22 cellular contexts compared by ENCODE assay signal in the genomic region with DNA sequence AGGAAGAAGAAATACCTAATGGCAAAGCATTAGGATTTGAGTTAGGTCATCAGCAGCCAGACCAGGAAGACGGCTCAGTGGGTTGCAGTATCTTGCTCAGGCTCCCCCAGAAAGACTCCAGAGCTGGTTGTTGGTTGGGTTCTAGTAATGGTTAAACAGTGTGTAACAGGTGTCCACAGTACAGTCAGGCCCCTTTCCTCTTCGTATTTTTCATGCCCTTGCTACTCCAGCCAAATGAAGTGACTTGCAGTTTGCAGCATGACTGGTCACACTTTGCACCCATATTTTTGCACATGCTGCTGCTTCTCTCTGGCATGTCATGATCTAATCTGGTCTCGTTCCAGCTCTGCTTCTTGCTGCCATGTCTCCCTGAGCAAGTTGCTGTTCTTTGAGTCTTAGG.
"Had no signal": no experiment of that assay in that cellular context is flagged by ENCODE, and none has a peak within 500 bp of the region (broad histone marks: within the 10 kb centered on the region; RNA-seq: fewer than 3 reads in every experiment).

No MANE protein-coding gene starts in this region.

- ATAC-seq: activated CD8-positive, alpha-beta memory T cell treated with anti-CD3 and anti-CD28 coated beads, Interleukin-2, amount 10 ng/mL, durations not matched to agents 7 days and 5 days; left ventricle myocardium superior; natural killer cell; stimulated activated memory B cell treated with anti-CD40 and anti-IgM and Interleukin-4, amounts not matched to agents 10 μg/mL and 1 μg/mL and 100 μg/mL, for 72 hours had no signal

- H3K27me3 Mint-ChIP-seq: activated CD4-positive, alpha-beta memory T cell treated with anti-CD3 and anti-CD28 coated beads, Interleukin-2, amount 10 ng/mL, durations not matched to agents 7 days and 5 days; activated CD8-positive, alpha-beta memory T cell treated with anti-CD3 and anti-CD28 coated beads, Interleukin-2, amount 10 ng/mL, durations not matched to agents 7 days and 5 days; activated naive CD4-positive, alpha-beta T cell treated with anti-CD3 and anti-CD28 coated beads, Interleukin-2, amount 50 U/mL, for 24 hours; stimulated activated memory B cell treated with anti-CD40 and anti-IgM and Interleukin-4, amounts not matched to agents 10 μg/mL and 1 μg/mL and 100 μg/mL, for 72 hours had no signal

- H3K4me1 Mint-ChIP-seq: activated CD4-positive, alpha-beta memory T cell treated with anti-CD3 and anti-CD28 coated beads, Interleukin-2, amount 10 ng/mL, durations not matched to agents 7 days and 5 days; activated CD8-positive, alpha-beta memory T cell treated with anti-CD3 and anti-CD28 coated beads, Interleukin-2, amount 10 ng/mL, durations not matched to agents 7 days and 5 days; activated naive CD4-positive, alpha-beta T cell treated with anti-CD3 and anti-CD28 coated beads, Interleukin-2, amount 50 U/mL, for 24 hours; natural killer cell; stimulated activated memory B cell treated with anti-CD40 and anti-IgM and Interleukin-4, amounts not matched to agents 10 μg/mL and 1 μg/mL and 100 μg/mL, for 72 hours had no signal

- H3K27ac Mint-ChIP-seq: activated CD4-positive, alpha-beta memory T cell treated with anti-CD3 and anti-CD28 coated beads, Interleukin-2, amount 10 ng/mL, durations not matched to agents 7 days and 5 days; activated CD8-positive, alpha-beta memory T cell treated with anti-CD3 and anti-CD28 coated beads, Interleukin-2, amount 10 ng/mL, durations not matched to agents 7 days and 5 days; activated naive CD4-positive, alpha-beta T cell treated with anti-CD3 and anti-CD28 coated beads, Interleukin-2, amount 50 U/mL, for 24 hours; brain; natural killer cell; stimulated activated memory B cell treated with anti-CD40 and anti-IgM and Interleukin-4, amounts not matched to agents 10 μg/mL and 1 μg/mL and 100 μg/mL, for 72 hours had no signal

- H3K36me3 Mint-ChIP-seq: activated CD8-positive, alpha-beta memory T cell treated with anti-CD3 and anti-CD28 coated beads, Interleukin-2, amount 10 ng/mL, durations not matched to agents 7 days and 5 days; activated naive CD4-positive, alpha-beta T cell treated with anti-CD3 and anti-CD28 coated beads, Interleukin-2, amount 50 U/mL, for 24 hours; brain; mesothelial cell of epicardium; natural killer cell; stimulated activated memory B cell treated with anti-CD40 and anti-IgM and Interleukin-4, amounts not matched to agents 10 μg/mL and 1 μg/mL and 100 μg/mL, for 72 hours had no signal

- H3K4me3 Mint-ChIP-seq: activated CD4-positive, alpha-beta memory T cell treated with anti-CD3 and anti-CD28 coated beads, Interleukin-2, amount 10 ng/mL, durations not matched to agents 7 days and 5 days; activated CD8-positive, alpha-beta memory T cell treated with anti-CD3 and anti-CD28 coated beads, Interleukin-2, amount 10 ng/mL, durations not matched to agents 7 days and 5 days; activated naive CD4-positive, alpha-beta T cell treated with anti-CD3 and anti-CD28 coated beads, Interleukin-2, amount 50 U/mL, for 24 hours; brain; mesothelial cell of epicardium; natural killer cell; stimulated activated memory B cell treated with anti-CD40 and anti-IgM and Interleukin-4, amounts not matched to agents 10 μg/mL and 1 μg/mL and 100 μg/mL, for 72 hours had no signal

- H3K27me3 ChIP-seq: ovary, right atrium auricular region, stomach, transverse colon, uterus had no signal

- H3K27ac ChIP-seq: ovary, prostate gland, right atrium auricular region, stomach, transverse colon, uterus had no signal

- DNase-seq: activated CD4-positive, alpha-beta memory T cell treated with anti-CD3 and anti-CD28 coated beads, Interleukin-2, amount 10 ng/mL, durations not matched to agents 7 days and 5 days; activated CD4-positive, alpha-beta T cell treated with anti-CD3 and anti-CD28 coated beads for 4 hours; activated CD4-positive, CD25-positive, alpha-beta regulatory T cell; activated CD8-positive, alpha-beta memory T cell treated with anti-CD3 and anti-CD28 coated beads, Interleukin-2, amount 10 ng/mL, durations not matched to agents 7 days and 5 days; activated gamma-delta T cell treated with Interleukin-2 at 50 U/mL for 16 hours; anterior cingulate cortex; hippocampal formation; left ventricle myocardium superior; mammary epithelial cell; natural killer cell; ovary; stimulated activated CD4-positive, alpha-beta T cell treated with anti-CD3 and anti-CD28 coated beads, Interleukin-2, amount 100 ng/mL, for 24 hours; stomach; T-helper 9 cell; transverse colon; uterus had no signal

- H3K36me3 ChIP-seq: ovary, prostate gland, right atrium auricular region, stomach, transverse colon, uterus had no signal

- H3K9me3 ChIP-seq: ovary, prostate gland, right atrium auricular region, stomach, transverse colon, uterus had no signal

- H3K9me3 Mint-ChIP-seq: activated CD4-positive, alpha-beta memory T cell treated with anti-CD3 and anti-CD28 coated beads, Interleukin-2, amount 10 ng/mL, durations not matched to agents 7 days and 5 days; mesothelial cell of epicardium; stimulated activated memory B cell treated with anti-CD40 and anti-IgM and Interleukin-4, amounts not matched to agents 10 μg/mL and 1 μg/mL and 100 μg/mL, for 72 hours had no signal

- H3K4me1 ChIP-seq: prostate gland, right atrium auricular region, stomach, transverse colon, uterus had no signal

- H3K4me3 ChIP-seq: ovary, prostate gland, right atrium auricular region, stomach, transverse colon, uterus had no signal
